17 cellular contexts compared by ENCODE assay signal in the genomic region with DNA sequence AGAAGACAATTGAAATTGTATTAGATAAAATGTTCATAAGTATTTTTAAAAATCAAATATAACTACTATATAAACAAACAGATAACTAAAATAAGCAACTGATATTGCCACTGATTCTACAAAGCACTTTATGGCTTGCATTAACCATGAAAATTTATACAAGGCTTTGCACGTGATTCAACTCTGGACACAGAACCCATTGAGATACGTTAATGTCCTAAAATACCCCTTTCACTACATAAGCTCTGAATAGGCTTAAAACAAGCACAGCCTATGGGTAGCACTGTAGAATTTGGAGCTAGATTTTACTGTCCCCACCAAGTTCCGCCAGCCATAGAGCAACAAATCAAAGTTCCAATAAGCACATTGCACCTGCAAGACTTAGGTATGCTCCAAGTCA. TPM values are rescaled to one million over a fixed set of nuclear protein-coding genes. Genes with fewer than 3 reads are reported as not detected.
DNase-seq lines count a peak whose midpoint lies in the region; ATAC-seq lines count a peak whose summit lies in the region.
"Had no signal": no experiment of that assay in that cellular context is flagged by ENCODE, and none has a peak within 500 bp of the region (broad histone marks: within the 10 kb centered on the region; RNA-seq: fewer than 3 reads in every experiment).

No MANE protein-coding gene starts in this region.

- H3K27me3 Mint-ChIP-seq in activated T-cell treated with anti-CD3 and anti-CD28 coated beads, Interleukin-2, amount 50 U/mL, for 4 hours (ENCODE audit: low read depth) = no peaks in the 10 kb centered on the region
- no peaks in the 10 kb centered on the region for H3K27me3 Mint-ChIP-seq in T-cell
- H3K27me3 Mint-ChIP-seq in immature natural killer cell (ENCODE audit: low read depth in 3 of 3) = peaks cover 8 to 13% (median 11%) of the 10 kb centered on the region in 3 donors

- peak overlapping the region; percentile 24 for H3K4me3 Mint-ChIP-seq in activated T-cell treated with anti-CD3 and anti-CD28 coated beads, Interleukin-2, amount 50 U/mL, for 4 hours
- H3K4me3 Mint-ChIP-seq in T-cell = peak overlapping the region in 2 of 3 donors; percentile 28 to 83
- peak overlapping the region in 4 of 5 donors; percentile 75 to 95 (median 93) for H3K4me3 Mint-ChIP-seq in immature natural killer cell

- POLR2A ChIA-PET in T-cell (lab: Charles Lee) = no interaction called here

- H3K36me3 Mint-ChIP-seq in activated T-cell treated with anti-CD3 and anti-CD28 coated beads, Interleukin-2, amount 50 U/mL, for 4 hours (ENCODE audit: insufficient read depth) = peaks cover 2% of the 10 kb centered on the region
- H3K36me3 Mint-ChIP-seq in T-cell (peaks cover 3% of the 10 kb centered on the region), immature natural killer cell (no peaks in the 10 kb centered on the region)

- no peak for DNase-seq in activated T-cell treated with anti-CD3 and anti-CD28 coated beads, Interleukin-2, amount 50 U/mL, for 4 hours
- no peak for DNase-seq in activated T-cell treated with anti-CD3 and anti-CD28 coated beads, Interleukin-2, amount 50 U/mL, for 1 hour
- DNase-seq in T-cell = no peak
- no peak for DNase-seq in immature natural killer cell
- no peak for DNase-seq in substantia nigra (lab: John Stamatoyannopoulos, UW)
- DNase-seq in NCI-H2171 (lab: John Stamatoyannopoulos, UW) = no peak
- DNase-seq in stimulated activated CD4-positive, alpha-beta T cell treated with anti-CD3 and anti-CD28 coated beads, Interleukin-12 subunit alpha, Interleukin-12 subunit beta, amount 100 ng/mL, for 4 hours = no peak
- DNase-seq: activated T-cell treated with anti-CD3 and anti-CD28 coated beads, Interleukin-2, amount 50 U/mL, for 72 hours; cerebellar nuclear complex; GF-D8; GM23248; ovary had no signal

- H3K27ac Mint-ChIP-seq in T-cell = peak overlapping the region; percentile 93 to 95
- H3K27ac Mint-ChIP-seq in immature natural killer cell = peak overlapping the region; percentile 90 to 98 (median 95)
- H3K27ac Mint-ChIP-seq: T-helper 1 cell treated with Interleukin-12 subunit alpha and Interleukin-12 subunit beta and Interleukin-4 antibody, amounts not matched to agents 30 μg/mL and 1 μg/mL, for 36 hours had no signal

- CTCF ChIA-PET in T-cell (lab: Charles Lee) = interaction anchor here (0.7 to 1.5 kb wide), 7 partner anchors 8 to 735 kb away, joined by 3 to 6 read pairs (median 4); no protein-coding TSS in a partner anchor

- no peaks in the 10 kb centered on the region for H3K9me3 Mint-ChIP-seq in activated T-cell treated with anti-CD3 and anti-CD28 coated beads, Interleukin-2, amount 50 U/mL, for 4 hours
- H3K9me3 Mint-ChIP-seq in T-cell = no peaks in the 10 kb centered on the region
- H3K9me3 Mint-ChIP-seq in immature natural killer cell = no peaks in the 10 kb centered on the region
- H3K9me3 Mint-ChIP-seq: activated T-cell treated with anti-CD3 and anti-CD28 coated beads, Interleukin-2, amount 50 U/mL, for 72 hours; T-helper 1 cell treated with Interleukin-12 subunit alpha and Interleukin-12 subunit beta and Interleukin-4 antibody, amounts not matched to agents 30 μg/mL and 1 μg/mL, for 36 hours had no signal

- peak overlapping the region; percentile 99 for H3K27ac ChIP-seq in substantia nigra (ENCODE audit: low read depth, low read length, poor library complexity, severe bottlenecking)
- H3K27ac ChIP-seq: GM23248, HL-60, ovary had no signal

- peaks cover 60% of the 10 kb centered on the region for H3K4me1 Mint-ChIP-seq in activated T-cell treated with anti-CD3 and anti-CD28 coated beads, Interleukin-2, amount 50 U/mL, for 4 hours (ENCODE audit: low read depth)
- peaks cover 55 to 72% (median 64%) of the 10 kb centered on the region in 3 donors for H3K4me1 Mint-ChIP-seq in T-cell
- peaks cover 64 to 71% of the 10 kb centered on the region in 2 donors for H3K4me1 Mint-ChIP-seq in immature natural killer cell

- ATAC-seq in activated T-cell treated with anti-CD3 and anti-CD28 coated beads, Interleukin-2, amount 50 U/mL, for 4 hours = no peak
- ATAC-seq in T-cell (replicated peaks in 1 of 4) = no peak
- no peak for ATAC-seq in GM18502 (IDR thresholded peaks at IDR 0.05; ENCODE audit: poor library complexity, unreplicated experiment)
- ATAC-seq: activated T-cell treated with anti-CD3 and anti-CD28 coated beads, Interleukin-2, amount 50 U/mL, for 72 hours; K562; left lobe of liver had no signal

RNA-seq across cellular contexts. Expression of gene ZNF652, which starts 4.5 kb away (rescaled TPM):
- total RNA-seq in activated T-cell treated with anti-CD3 and anti-CD28 coated beads, Interleukin-2, amount 50 U/mL, for 4 hours = 1 to 10 TPM; 2.8 to 3.2 (median 3.1) TPM
- 10 to 100 TPM; 51.0 to 61.0 (median 57.1) TPM for total RNA-seq in T-cell
- 10 to 100 TPM in 2 of 3 donors, 1 to 10 TPM in 1; 9.7 to 25.8 (median 16.0) TPM for polyA plus RNA-seq in immature natural killer cell

RNA-seq across cellular contexts. Expression of gene PHB1, which starts 57.2 kb away (rescaled TPM):
- 100 to 1,000 TPM; 549 to 631 (median 628) TPM for total RNA-seq in activated T-cell treated with anti-CD3 and anti-CD28 coated beads, Interleukin-2, amount 50 U/mL, for 4 hours
- total RNA-seq in T-cell = 10 to 100 TPM; 49.4 to 84.6 (median 74.7) TPM
- polyA plus RNA-seq in immature natural killer cell = 100 to 1,000 TPM; 166 to 274 (median 228) TPM

Comparison
In these comparisons a context has a peak if more than half of its experiments do, and no peak if none do; other contexts are left out.
1. H3K4me3 Mint-ChIP-seq: peak in every context shown above with its lines; median percentile 93 in immature natural killer cell; 56 in T-cell; 24 in activated T-cell treated with anti-CD3 and anti-CD28 coated beads, Interleukin-2, amount 50 U/mL, for 4 hours.
2. RNA of gene ZNF652, which starts 4.5 kb away (total RNA-seq): 51.0 to 61.0 TPM in T-cell; 2.8 to 3.2 TPM in activated T-cell treated with anti-CD3 and anti-CD28 coated beads, Interleukin-2, amount 50 U/mL, for 4 hours; every median in the first group is over 10 times any median in the second.
3. RNA of gene PHB1, which starts 57.2 kb away (total RNA-seq): 549 to 631 TPM in activated T-cell treated with anti-CD3 and anti-CD28 coated beads, Interleukin-2, amount 50 U/mL, for 4 hours; 49.4 to 84.6 TPM in T-cell; every median in the first group is over 4 times any median in the second.